Comparison of ENCODE assay signal across 18 cellular contexts in the genomic region with DNA sequence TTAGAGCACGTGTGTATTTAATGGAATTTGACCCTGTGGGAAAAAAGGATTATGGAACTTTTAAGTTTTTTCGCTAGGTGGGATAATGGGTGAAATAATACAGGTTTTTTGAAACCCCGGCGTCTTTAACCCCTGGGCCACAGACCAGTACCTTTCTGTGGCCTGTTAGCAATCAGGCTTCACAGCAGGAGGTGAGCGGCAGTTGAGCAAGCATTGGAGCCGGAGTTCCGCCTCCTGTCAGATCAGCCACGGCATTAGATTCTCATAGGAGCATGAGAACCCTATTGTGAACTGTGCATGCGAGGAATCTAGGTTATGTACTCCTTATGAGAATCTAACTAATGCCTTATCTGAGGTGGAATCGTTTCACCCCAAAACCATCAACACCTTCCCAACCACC.
"Had no signal": no experiment of that assay in that cellular context is flagged by ENCODE, and none has a peak within 500 bp of the region (broad histone marks: within the 10 kb centered on the region; RNA-seq: fewer than 3 reads in every experiment).

No MANE protein-coding gene starts in this region.

- H3K27ac Mint-ChIP-seq: activated naive CD4-positive, alpha-beta T cell treated with anti-CD3 and anti-CD28 coated beads, Interleukin-2, amount 50 U/mL, for 24 hours; type B pancreatic cell had no signal

- H3K27ac ChIP-seq: ascending aorta, brain microvascular endothelial cell, coronary artery, heart left ventricle, lower lobe of right lung, testis, vagina, WERI-Rb-1 had no signal

- H3K4me3 ChIP-seq: ascending aorta, coronary artery, heart left ventricle, lower lobe of right lung, testis, vagina had no signal

- H3K4me3 Mint-ChIP-seq: activated naive CD4-positive, alpha-beta T cell treated with anti-CD3 and anti-CD28 coated beads, Interleukin-2, amount 50 U/mL, for 24 hours had no signal

- H3K9me3 ChIP-seq: ascending aorta, heart left ventricle, lower lobe of right lung, testis, vagina had no signal

- FAIRE-seq: TTC549 had no signal

- H3K27me3 Mint-ChIP-seq: activated naive CD4-positive, alpha-beta T cell treated with anti-CD3 and anti-CD28 coated beads, Interleukin-2, amount 50 U/mL, for 24 hours; naive B cell; type B pancreatic cell had no signal

- H3K27me3 ChIP-seq: ascending aorta, brain microvascular endothelial cell, heart left ventricle, testis, vagina had no signal

- H3K36me3 ChIP-seq: ascending aorta, vagina had no signal

- DNase-seq: activated gamma-delta T cell treated with Interleukin-2 at 50 U/mL for 16 hours; activated T-cell treated with anti-CD3 and anti-CD28 coated beads, Interleukin-2, amount 50 U/mL, for 1 hour; brain microvascular endothelial cell; central memory CD4-positive, alpha-beta T cell; heart left ventricle; immature natural killer cell; lower lobe of right lung; naive B cell; stimulated activated CD4-positive, alpha-beta T cell treated with anti-CD3 and anti-CD28 coated beads, Interleukin-2, amount 100 ng/mL, for 48 hours; stimulated activated naive CD4-positive, alpha-beta T cell; testis; WERI-Rb-1 had no signal

- H3K9me3 Mint-ChIP-seq: activated naive CD4-positive, alpha-beta T cell treated with anti-CD3 and anti-CD28 coated beads, Interleukin-2, amount 50 U/mL, for 24 hours; immature natural killer cell; naive B cell; type B pancreatic cell had no signal

- ATAC-seq: heart left ventricle, lower lobe of right lung had no signal
